In genomic region chr10:80108576-80109239, GRCh38 we compare ENCODE assay signal across 18 cellular contexts. TPM values are rescaled to one million over a fixed set of nuclear protein-coding genes. Genes with fewer than 3 reads are reported as not detected.
"Had no signal": no experiment of that assay in that cellular context is flagged by ENCODE, and none has a peak within 500 bp of the region (broad histone marks: within the 10 kb centered on the region; RNA-seq: fewer than 3 reads in every experiment).

No MANE protein-coding gene starts in this region.

- FAIRE-seq: endothelial cell of umbilical vein had no signal

- DNase-seq: activated CD4-positive, alpha-beta memory T cell treated with anti-CD3 and anti-CD28 coated beads, Interleukin-2, amount 10 ng/mL, durations not matched to agents 7 days and 5 days; activated CD4-positive, alpha-beta T cell treated with anti-CD3 and anti-CD28 coated beads for 36 hours; activated CD8-positive, alpha-beta memory T cell treated with anti-CD3 and anti-CD28 coated beads, Interleukin-2, amount 50 U/mL, for 4 hours; activated gamma-delta T cell treated with Interleukin-2 at 50 U/mL for 16 hours; activated T-cell treated with anti-CD3 and anti-CD28 coated beads, Interleukin-2, amount 50 U/mL, for 48 hours; amygdala; central memory CD4-positive, alpha-beta T cell; colonic mucosa; esophagus squamous epithelium; glutamatergic neuron; kidney glomerular epithelial cell; left ventricle myocardium superior; natural killer cell; posterior cingulate gyrus had no signal

- H3K4me1 ChIP-seq: colonic mucosa, vagina had no signal

- H3K27me3 ChIP-seq: colonic mucosa, esophagus squamous epithelium, tibial nerve, vagina had no signal

- H3K4me3 ChIP-seq: colonic mucosa, esophagus squamous epithelium, tibial nerve, vagina had no signal

- ATAC-seq: activated CD4-positive, alpha-beta T cell treated with anti-CD3 and anti-CD28 coated beads for 36 hours; left ventricle myocardium superior; natural killer cell; stimulated activated memory B cell treated with anti-CD40 and anti-IgM and Interleukin-4, amounts not matched to agents 10 μg/mL and 1 μg/mL and 100 μg/mL, for 72 hours had no signal

- H3K27ac ChIP-seq: colonic mucosa, esophagus squamous epithelium, tibial nerve, vagina had no signal

- H3K9me3 ChIP-seq: colonic mucosa had no signal

- H3K36me3 ChIP-seq: colonic mucosa, esophagus squamous epithelium, tibial nerve, vagina had no signal

RNA-seq across cellular contexts. Expression of gene PLAC9, which starts 23.8 kb away (rescaled TPM):
- total RNA-seq: activated CD4-positive, alpha-beta memory T cell treated with anti-CD3 and anti-CD28 coated beads, Interleukin-2, amount 10 ng/mL, durations not matched to agents 7 days and 5 days; activated CD4-positive, alpha-beta T cell treated with anti-CD3 and anti-CD28 coated beads for 36 hours; natural killer cell had no signal
